7 cellular contexts compared by ENCODE assay signal in genomic region chr7:151276651-151277590, GRCh38. TPM values are rescaled to one million over a fixed set of nuclear protein-coding genes. Genes with fewer than 3 reads are reported as not detected.
DNase-seq lines count a peak whose midpoint lies in the region; ATAC-seq, FAIRE-seq and TF ChIP-seq lines count a peak whose summit lies in the region.

No MANE protein-coding gene starts in this region.

- intact Hi-C loops in left ventricle myocardium superior (cut with micrococcal nuclease) (no loop called here), posterior vena cava (cut with DNase I) (no loop called here)

- 5 to 27% methylated on average over 11 to 42 of the region's 63 CpGs for WGBS in upper lobe of left lung, 2 donors

- peaks cover 39% of the 10 kb centered on the region for H3K27me3 ChIP-seq in adipocyte (replicated peaks; ENCODE audit: control insufficient read depth, insufficient read depth, low read length)
- no peaks in the 10 kb centered on the region for H3K27me3 ChIP-seq in upper lobe of left lung

- H3K27ac ChIP-seq in SK-N-MC (no peak overlapping the region), upper lobe of left lung (peak overlapping the region in 2 of 4 donors; percentile 21 to 49)

- no peak overlapping the region for H3K9ac ChIP-seq in SK-N-MC (ENCODE audit: insufficient read length)
- H3K9ac ChIP-seq in adipocyte (ENCODE audit: low read length), result peak overlapping the region; percentile 58

- ATAC-seq in left ventricle myocardium superior (peak; percentile 75), upper lobe of left lung (ENCODE audit: low FRiP score in 2 of 2) (peak in 1 of 2 donors; percentile 78)

- peak overlapping the region; percentile 45 for H3K4me3 ChIP-seq in SK-N-MC
- H3K4me3 ChIP-seq in adipocyte (ENCODE audit: low read length), result peak overlapping the region; percentile 69
- peak overlapping the region in 3 of 4 donors; percentile 48 to 52 (median 51) for H3K4me3 ChIP-seq in upper lobe of left lung

- no peaks in the 10 kb centered on the region for H3K36me3 ChIP-seq in SK-N-MC (ENCODE audit: insufficient read depth, low read length)
- no peaks in the 10 kb centered on the region for H3K36me3 ChIP-seq in adipocyte (ENCODE audit: control insufficient read depth, insufficient read depth, low read length, severe bottlenecking)
- no peaks in the 10 kb centered on the region for H3K36me3 ChIP-seq in upper lobe of left lung

- H3K9me3 ChIP-seq in SK-N-MC (ENCODE audit: low read depth, low read length), result no peaks in the 10 kb centered on the region
- no peaks in the 10 kb centered on the region for H3K9me3 ChIP-seq in adipocyte (ENCODE audit: control insufficient read depth, low read length)
- no peaks in the 10 kb centered on the region for H3K9me3 ChIP-seq in upper lobe of left lung

- FAIRE-seq in GM18507 (lab: Jason Lieb, UNC), result no peak

- peaks cover 16% of the 10 kb centered on the region for H3K4me1 ChIP-seq in adipocyte (ENCODE audit: control insufficient read depth, insufficient read depth, low read length)
- peaks cover 24 to 35% (median 34%) of the 10 kb centered on the region in 4 donors for H3K4me1 ChIP-seq in upper lobe of left lung

- DNase-seq in GM18507 (ENCODE audit: extremely low spot score, insufficient read length, low read depth), result peak; percentile 54
- DNase-seq in Kasumi-1 (lab: John Stamatoyannopoulos, UW), result peak; percentile 57 to 81
- DNase-seq in SK-N-MC (ENCODE audit: low read depth, low spot score), result no peak
- peak; percentile 83 for DNase-seq in adipocyte (ENCODE audit: low read depth)
- peak; percentile 73 for DNase-seq in left ventricle myocardium superior
- peak; percentile 87 for DNase-seq in posterior vena cava (ENCODE audit: low spot score)
- DNase-seq in upper lobe of left lung, result peak; percentile 61 to 90

- no peak for TF ChIP-seq EP300 in upper lobe of left lung (IDR thresholded peaks at IDR 0.05)

- peak in 1 of 4 donors; percentile 33 for TF ChIP-seq POLR2A in upper lobe of left lung (IDR thresholded peaks at IDR 0.05)

- TF ChIP-seq CTCF in upper lobe of left lung (IDR thresholded peaks at IDR 0.05), result no peak

RNA-seq across cellular contexts. Expression of gene SMARCD3, which starts 28.4 kb away (rescaled TPM):
- total RNA-seq in left ventricle myocardium superior (132 TPM), posterior vena cava (10 to 100 TPM; 45.8 to 68.4 TPM), upper lobe of left lung (10 to 100 TPM; 32.8 to 63.9 (median 40.8) TPM)

RNA-seq across cellular contexts. Expression of gene CHPF2, which starts 44.6 kb away (rescaled TPM):
- total RNA-seq in left ventricle myocardium superior, result 12.1 TPM
- 10 to 100 TPM; 37.5 to 40.7 TPM for total RNA-seq in posterior vena cava
- 10 to 100 TPM; 34.4 to 69.1 (median 47.4) TPM for total RNA-seq in upper lobe of left lung

RNA-seq across cellular contexts. Expression of gene ABCF2, which starts 49.9 kb away (rescaled TPM):
- total RNA-seq in left ventricle myocardium superior (27.6 TPM), posterior vena cava (10 to 100 TPM; 24.4 to 27.4 TPM), upper lobe of left lung (10 to 100 TPM; 19.8 to 48.2 (median 28.6) TPM)
